In genomic region chr1:202810193-202810614, GRCh38 we compare ENCODE assay signal across 9 cellular contexts. TPM values are rescaled to one million over a fixed set of nuclear protein-coding genes. Genes with fewer than 3 reads are reported as not detected.
A peak's percentile ranks its signal among the peaks of the same experiment; 100 is the strongest.
DNase-seq lines count a peak whose midpoint lies in the region; ATAC-seq, FAIRE-seq and TF ChIP-seq lines count a peak whose summit lies in the region.
"Had no signal": no experiment of that assay in that cellular context is flagged by ENCODE, and none has a peak within 500 bp of the region (broad histone marks: within the 10 kb centered on the region; RNA-seq: fewer than 3 reads in every experiment).

No MANE protein-coding gene starts in this region.

- H3K4me1 ChIP-seq in keratinocyte (ENCODE audit: control insufficient read depth, extremely low read depth, insufficient read depth, low read length): peaks cover 40% of the 10 kb centered on the region

- peak overlapping the region; percentile 98 for H3K4me2 ChIP-seq in keratinocyte (ENCODE audit: control insufficient read depth, extremely low read depth, insufficient read depth, low read depth, low read length)

- H3K9me3 Mint-ChIP-seq in activated naive CD8-positive, alpha-beta T cell treated with anti-CD3 and anti-CD28 coated beads, Interleukin-2, amount 10 ng/mL, durations not matched to agents 7 days and 5 days: no peaks in the 10 kb centered on the region
- H3K9me3 Mint-ChIP-seq in stimulated activated naive CD8-positive, alpha-beta T cell treated with anti-CD3 and anti-CD28 coated beads, Interleukin-15, amount 100 ng/mL, for 72 hours: no peaks in the 10 kb centered on the region

- peaks cover 42% of the 10 kb centered on the region for H3K4me1 Mint-ChIP-seq in activated naive CD8-positive, alpha-beta T cell treated with anti-CD3 and anti-CD28 coated beads, Interleukin-2, amount 10 ng/mL, durations not matched to agents 7 days and 5 days
- H3K4me1 Mint-ChIP-seq in stimulated activated naive CD8-positive, alpha-beta T cell treated with anti-CD3 and anti-CD28 coated beads, Interleukin-15, amount 100 ng/mL, for 72 hours: peaks cover 49% of the 10 kb centered on the region

- H3K9me1 ChIP-seq in keratinocyte (ENCODE audit: control insufficient read depth, extremely low read depth, insufficient read depth, low read length): no peaks in the 10 kb centered on the region

- peak overlapping the region; percentile 96 for H2AFZ ChIP-seq in keratinocyte (ENCODE audit: control insufficient read depth, low read length)

- DNase-seq in NCI-H748 (lab: John Stamatoyannopoulos, UW; ENCODE audit: unreplicated experiment) (peak; percentile 35), NCI-H748 treated with DMSO at 0.1 percent for 48 hours (lab: John Stamatoyannopoulos, UW) (no peak), keratinocyte (ENCODE audit: low read depth, low spot score) (no peak), NCI-H1092 treated with DMSO at 0.1 percent for 48 hours (lab: John Stamatoyannopoulos, UW) (no peak), iPS-NIHi11 (ENCODE audit: low spot score) (no peak)
- no peak for DNase-seq in activated naive CD8-positive, alpha-beta T cell treated with anti-CD3 and anti-CD28 coated beads, Interleukin-2, amount 10 ng/mL, durations not matched to agents 7 days and 5 days
- peak in 1 of 2 donors; percentile 28 for DNase-seq in stimulated activated naive CD8-positive, alpha-beta T cell treated with anti-CD3 and anti-CD28 coated beads, Interleukin-15, amount 100 ng/mL, for 72 hours

- TF ChIP-seq CTCF in keratinocyte (optimal IDR thresholded peaks at IDR 0.05 in 1 of 3, IDR thresholded peaks at IDR 0.05 in 1 of 3, conservative IDR thresholded peaks at IDR 0.05 in 1 of 3; ENCODE audit: extremely low read depth in 1 of 3, insufficient read depth in 2 of 3, low read length in 3 of 3): no peak

- peak overlapping the region; percentile 67 for H3K27ac Mint-ChIP-seq in activated naive CD8-positive, alpha-beta T cell treated with anti-CD3 and anti-CD28 coated beads, Interleukin-2, amount 10 ng/mL, durations not matched to agents 7 days and 5 days
- peak overlapping the region in 1 of 2 donors; percentile 86 for H3K27ac Mint-ChIP-seq in stimulated activated naive CD8-positive, alpha-beta T cell treated with anti-CD3 and anti-CD28 coated beads, Interleukin-15, amount 100 ng/mL, for 72 hours

- H3K9ac ChIP-seq in keratinocyte (ENCODE audit: control insufficient read depth, extremely low read depth, insufficient read depth, low read length): peak overlapping the region; percentile 83

- no peaks in the 10 kb centered on the region for H3K9me3 ChIP-seq in keratinocyte (ENCODE audit: control insufficient read depth, low read depth, low read length)

- no peak for FAIRE-seq in keratinocyte (lab: Jason Lieb, UNC)
- FAIRE-seq: A204.1 had no signal

- dilution Hi-C loops in keratinocyte (cut with MboI; ENCODE audit: extremely low pct_ligation_motif_present, low sequenced_read_pairs): no loop called here

- peaks cover 3% of the 10 kb centered on the region for H3K36me3 Mint-ChIP-seq in activated naive CD8-positive, alpha-beta T cell treated with anti-CD3 and anti-CD28 coated beads, Interleukin-2, amount 10 ng/mL, durations not matched to agents 7 days and 5 days

- peak overlapping the region; percentile 56 to 86 (median 86) for H3K4me3 ChIP-seq in keratinocyte (ENCODE audit: control insufficient read depth in 2 of 3, extremely low read depth in 1 of 3, insufficient read depth in 2 of 3, low read depth in 1 of 3, low read length in 3 of 3)

- no peak for ATAC-seq in activated naive CD8-positive, alpha-beta T cell treated with anti-CD3 and anti-CD28 coated beads, Interleukin-2, amount 10 ng/mL, durations not matched to agents 7 days and 5 days (ENCODE audit: low read depth)
- no peak for ATAC-seq in stimulated activated naive CD8-positive, alpha-beta T cell treated with anti-CD3 and anti-CD28 coated beads, Interleukin-15, amount 100 ng/mL, for 72 hours
- ATAC-seq in HG03571 (IDR thresholded peaks at IDR 0.05; ENCODE audit: unreplicated experiment): no peak

- POLR2A ChIA-PET in activated naive CD8-positive, alpha-beta T cell treated with anti-CD3 and anti-CD28 coated beads, Interleukin-2, amount 10 ng/mL, durations not matched to agents 7 days and 5 days (lab: Charles Lee): interaction anchor here (0.9 to 4.0 kb wide), 3 partner anchors 17 to 197 kb away, joined by 3 to 17 read pairs (median 4); partner anchors contain the start of gene TMEM183A

- H3K27me3 Mint-ChIP-seq in activated naive CD8-positive, alpha-beta T cell treated with anti-CD3 and anti-CD28 coated beads, Interleukin-2, amount 10 ng/mL, durations not matched to agents 7 days and 5 days: peaks cover 27% of the 10 kb centered on the region
- H3K27me3 Mint-ChIP-seq in stimulated activated naive CD8-positive, alpha-beta T cell treated with anti-CD3 and anti-CD28 coated beads, Interleukin-15, amount 100 ng/mL, for 72 hours: peaks cover 21% of the 10 kb centered on the region

- peak overlapping the region; percentile 95 for H3K4me3 Mint-ChIP-seq in activated naive CD8-positive, alpha-beta T cell treated with anti-CD3 and anti-CD28 coated beads, Interleukin-2, amount 10 ng/mL, durations not matched to agents 7 days and 5 days
- H3K4me3 Mint-ChIP-seq in stimulated activated naive CD8-positive, alpha-beta T cell treated with anti-CD3 and anti-CD28 coated beads, Interleukin-15, amount 100 ng/mL, for 72 hours: peak overlapping the region; percentile 80 to 88

- peak overlapping the region; percentile 78 for H3K27ac ChIP-seq in keratinocyte (ENCODE audit: control insufficient read depth, insufficient read depth, low read length)

- H3K36me3 ChIP-seq in keratinocyte (ENCODE audit: control insufficient read depth in 2 of 2, extremely low read depth in 1 of 2, insufficient read depth in 2 of 2, low read length in 2 of 2): no peaks in the 10 kb centered on the region

- peaks cover 29% of the 10 kb centered on the region for H3K79me2 ChIP-seq in keratinocyte (ENCODE audit: control insufficient read depth, insufficient read depth, low read length)

- no peaks in the 10 kb centered on the region for H3K27me3 ChIP-seq in keratinocyte (ENCODE audit: control insufficient read depth, extremely low read depth, insufficient read depth, low read length)

- H4K20me1 ChIP-seq in keratinocyte (ENCODE audit: control insufficient read depth, extremely low read depth, insufficient read depth, low read length): no peaks in the 10 kb centered on the region

RNA-seq across cellular contexts. Expression of gene PCAT6, which starts 0.6 kb away (rescaled TPM):
- total RNA-seq in activated naive CD8-positive, alpha-beta T cell treated with anti-CD3 and anti-CD28 coated beads, Interleukin-2, amount 10 ng/mL, durations not matched to agents 7 days and 5 days: under 1 TPM in 1 of 2 experiments, not detected in 1; 0.61 TPM
- polyA plus RNA-seq in keratinocyte: 1.6 to 3.5 TPM (median 2.3 TPM) in 3 replicates
- polyA plus RNA-seq in keratinocyte (2011; ENCODE audit: low read depth): 1.5 TPM
- polyA plus RNA-seq in keratinocyte (2011; cell fraction: cytosol; rRNA removed): 3.5 and 7.5 TPM in 2 replicates
- polyA plus RNA-seq in keratinocyte (2011; cell fraction: nucleus; rRNA removed): 5.3 and 6.0 TPM in 2 replicates
- 5.5 and 15.1 TPM in 2 replicates for polyA plus RNA-seq in keratinocyte (2012; ENCODE audit: low replicate concordance)
- polyA minus RNA-seq in keratinocyte: 0.62 to 2.3 TPM (median 1.2 TPM) in 3 replicates
- polyA minus RNA-seq in keratinocyte (2011; cell fraction: cytosol; rRNA and poly(A)+ RNA removed): not detected
- polyA minus RNA-seq in keratinocyte (2011; cell fraction: nucleus; rRNA and poly(A)+ RNA removed): 0.93 and 1.2 TPM in 2 replicates

RNA-seq across cellular contexts. Expression of gene KDM5B, which starts 2.0 kb away (rescaled TPM):
- total RNA-seq in activated naive CD8-positive, alpha-beta T cell treated with anti-CD3 and anti-CD28 coated beads, Interleukin-2, amount 10 ng/mL, durations not matched to agents 7 days and 5 days: 10 to 100 TPM; 45.2 to 55.5 TPM
- polyA plus RNA-seq in keratinocyte: 57.6 to 60.1 TPM (median 59.9 TPM) in 3 replicates
- polyA plus RNA-seq in keratinocyte (2011; ENCODE audit: low read depth): 151 TPM
- polyA plus RNA-seq in keratinocyte (2011; cell fraction: cytosol; rRNA removed): 33.8 and 53.8 TPM in 2 replicates
- polyA plus RNA-seq in keratinocyte (2011; cell fraction: nucleus; rRNA removed): 151 and 176 TPM in 2 replicates
- 33.4 and 44.8 TPM in 2 replicates for polyA plus RNA-seq in keratinocyte (2012; ENCODE audit: low replicate concordance)
- polyA minus RNA-seq in keratinocyte: 60.2 to 203 TPM (median 145 TPM) in 3 replicates
- 55.4 TPM for polyA minus RNA-seq in keratinocyte (2011; cell fraction: cytosol; rRNA and poly(A)+ RNA removed)
- polyA minus RNA-seq in keratinocyte (2011; cell fraction: nucleus; rRNA and poly(A)+ RNA removed): 202 and 305 TPM in 2 replicates
